1 cellular context compared by ENCODE assay signal in the genomic region with DNA sequence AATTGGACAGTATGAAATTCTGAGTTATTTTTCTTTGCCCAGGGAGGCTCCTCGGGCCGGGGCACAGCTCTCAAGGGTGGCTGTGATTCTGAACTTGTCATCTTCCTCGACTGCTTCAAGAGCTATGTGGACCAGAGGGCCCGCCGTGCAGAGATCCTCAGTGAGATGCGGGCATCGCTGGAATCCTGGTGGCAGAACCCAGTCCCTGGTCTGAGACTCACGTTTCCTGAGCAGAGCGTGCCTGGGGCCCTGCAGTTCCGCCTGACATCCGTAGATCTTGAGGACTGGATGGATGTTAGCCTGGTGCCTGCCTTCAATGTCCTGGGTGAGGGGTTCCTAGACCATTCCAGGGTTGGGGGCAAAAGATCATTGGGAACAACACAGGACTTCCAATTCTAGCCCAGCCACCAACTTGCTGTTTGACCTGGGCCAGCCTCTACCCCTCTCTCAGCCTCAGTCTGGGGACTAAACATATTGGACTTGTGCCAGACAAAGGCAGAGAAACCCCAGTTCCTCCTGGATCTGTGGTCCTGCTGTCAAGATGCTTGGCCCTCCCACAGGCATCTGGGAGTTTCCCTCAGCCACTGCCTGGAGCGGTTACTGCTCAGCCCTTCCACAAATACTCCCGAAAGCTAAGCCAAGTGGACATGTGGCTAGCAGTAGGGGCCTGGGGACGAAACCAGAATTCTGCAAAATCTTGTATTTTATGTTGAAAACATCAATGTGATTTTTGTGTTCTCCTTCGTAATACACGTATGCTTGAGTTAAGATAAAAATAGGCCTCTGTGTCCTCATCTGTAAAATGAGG.
TF ChIP-seq lines count a peak whose summit lies in the region.

No MANE protein-coding gene starts in this region.

TF ChIP-seq in GM12878, 131 proteins besides CTCF, POLR2A, EP300 and RAD21:
- TF ChIP-seq IKZF2 (IDR thresholded peaks at IDR 0.05), result no peak
- TF ChIP-seq TCF7 (IDR thresholded peaks at IDR 0.05; ENCODE audit: borderline replicate concordance), result no peak
- TF ChIP-seq, protein P1, sequence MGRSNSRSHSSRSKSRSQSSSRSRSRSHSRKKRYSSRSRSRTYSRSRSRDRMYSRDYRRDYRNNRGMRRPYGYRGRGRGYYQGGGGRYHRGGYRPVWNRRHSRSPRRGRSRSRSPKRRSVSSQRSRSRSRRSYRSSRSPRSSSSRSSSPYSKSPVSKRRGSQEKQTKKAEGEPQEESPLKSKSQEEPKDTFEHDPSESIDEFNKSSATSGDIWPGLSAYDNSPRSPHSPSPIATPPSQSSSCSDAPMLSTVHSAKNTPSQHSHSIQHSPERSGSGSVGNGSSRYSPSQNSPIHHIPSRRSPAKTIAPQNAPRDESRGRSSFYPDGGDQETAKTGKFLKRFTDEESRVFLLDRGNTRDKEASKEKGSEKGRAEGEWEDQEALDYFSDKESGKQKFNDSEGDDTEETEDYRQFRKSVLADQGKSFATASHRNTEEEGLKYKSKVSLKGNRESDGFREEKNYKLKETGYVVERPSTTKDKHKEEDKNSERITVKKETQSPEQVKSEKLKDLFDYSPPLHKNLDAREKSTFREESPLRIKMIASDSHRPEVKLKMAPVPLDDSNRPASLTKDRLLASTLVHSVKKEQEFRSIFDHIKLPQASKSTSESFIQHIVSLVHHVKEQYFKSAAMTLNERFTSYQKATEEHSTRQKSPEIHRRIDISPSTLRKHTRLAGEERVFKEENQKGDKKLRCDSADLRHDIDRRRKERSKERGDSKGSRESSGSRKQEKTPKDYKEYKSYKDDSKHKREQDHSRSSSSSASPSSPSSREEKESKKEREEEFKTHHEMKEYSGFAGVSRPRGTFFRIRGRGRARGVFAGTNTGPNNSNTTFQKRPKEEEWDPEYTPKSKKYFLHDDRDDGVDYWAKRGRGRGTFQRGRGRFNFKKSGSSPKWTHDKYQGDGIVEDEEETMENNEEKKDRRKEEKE (IDR thresholded peaks at IDR 0.05), result no peak
- no peak for TF ChIP-seq ZNF274 (IDR thresholded peaks at IDR 0.05; ENCODE audit: insufficient read depth, insufficient read length)
- TF ChIP-seq, protein P2, sequence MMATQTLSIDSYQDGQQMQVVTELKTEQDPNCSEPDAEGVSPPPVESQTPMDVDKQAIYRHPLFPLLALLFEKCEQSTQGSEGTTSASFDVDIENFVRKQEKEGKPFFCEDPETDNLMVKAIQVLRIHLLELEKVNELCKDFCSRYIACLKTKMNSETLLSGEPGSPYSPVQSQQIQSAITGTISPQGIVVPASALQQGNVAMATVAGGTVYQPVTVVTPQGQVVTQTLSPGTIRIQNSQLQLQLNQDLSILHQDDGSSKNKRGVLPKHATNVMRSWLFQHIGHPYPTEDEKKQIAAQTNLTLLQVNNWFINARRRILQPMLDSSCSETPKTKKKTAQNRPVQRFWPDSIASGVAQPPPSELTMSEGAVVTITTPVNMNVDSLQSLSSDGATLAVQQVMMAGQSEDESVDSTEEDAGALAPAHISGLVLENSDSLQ (IDR thresholded peaks at IDR 0.05), result no peak
- no peak for TF ChIP-seq TCF12 (IDR thresholded peaks at IDR 0.05; ENCODE audit: low read depth, low read length)
- no peak for TF ChIP-seq HSF1 (IDR thresholded peaks at IDR 0.05; ENCODE audit: low read depth, low read length)
- no peak for TF ChIP-seq ATF3 (IDR thresholded peaks at IDR 0.05; ENCODE audit: borderline replicate concordance, extremely low read depth, low read depth, low read length)
- TF ChIP-seq TARDBP (IDR thresholded peaks at IDR 0.05; ENCODE audit: borderline replicate concordance), result no peak
- TF ChIP-seq CBX3 (IDR thresholded peaks at IDR 0.05; ENCODE audit: borderline replicate concordance, low read depth), result no peak
- TF ChIP-seq NR2C1 (IDR thresholded peaks at IDR 0.05), result no peak
